In genomic region chr5:168304349-168304748, GRCh38 we compare ENCODE assay signal across 28 cellular contexts.
"Had no signal": no experiment of that assay in that cellular context is flagged by ENCODE, and none has a peak within 500 bp of the region (broad histone marks: within the 10 kb centered on the region; RNA-seq: fewer than 3 reads in every experiment).

No MANE protein-coding gene starts in this region.

- H3K36me3 Mint-ChIP-seq: memory B cell; naive B cell; stimulated activated memory B cell treated with anti-CD40 and anti-IgM and Interleukin-4, amounts not matched to agents 10 μg/mL and 1 μg/mL and 100 μg/mL, for 72 hours had no signal

- H3K4me1 Mint-ChIP-seq: memory B cell; naive B cell; stimulated activated memory B cell treated with anti-CD40 and anti-IgM and Interleukin-4, amounts not matched to agents 10 μg/mL and 1 μg/mL and 100 μg/mL, for 72 hours had no signal

- H3K36me3 ChIP-seq: esophagus muscularis mucosa, gastrocnemius medialis, heart right ventricle, spleen, transverse colon had no signal

- H3K4me3 Mint-ChIP-seq: dendritic cell treated with granulocyte-macrophage colony-stimulating factor and Interleukin-4, amounts not matched to agents 40 ng/mL and 50 ng/mL, for 4 days; effector memory CD8-positive, alpha-beta T cell; memory B cell; naive B cell; nephron; stimulated activated memory B cell treated with anti-CD40 and anti-IgM and Interleukin-4, amounts not matched to agents 10 μg/mL and 1 μg/mL and 100 μg/mL, for 72 hours; stimulated activated naive CD8-positive, alpha-beta T cell treated with anti-CD3 and anti-CD28 coated beads, Interleukin-15, Interleukin-2, amounts not matched to agents 100 ng/mL and 50 ng/mL, for 24 hours had no signal

- H3K9me3 ChIP-seq: esophagus muscularis mucosa, gastrocnemius medialis, heart right ventricle, psoas muscle, spleen, testis, transverse colon had no signal

- H3K27ac Mint-ChIP-seq: dendritic cell treated with granulocyte-macrophage colony-stimulating factor and Interleukin-4, amounts not matched to agents 40 ng/mL and 50 ng/mL, for 4 days; effector memory CD8-positive, alpha-beta T cell; memory B cell; naive B cell; stimulated activated memory B cell treated with anti-CD40 and anti-IgM and Interleukin-4, amounts not matched to agents 10 μg/mL and 1 μg/mL and 100 μg/mL, for 72 hours; stimulated activated naive CD8-positive, alpha-beta T cell treated with anti-CD3 and anti-CD28 coated beads, Interleukin-15, Interleukin-2, amounts not matched to agents 100 ng/mL and 50 ng/mL, for 24 hours had no signal

- H3K4me3 ChIP-seq: esophagus muscularis mucosa, gastrocnemius medialis, heart right ventricle, psoas muscle, spleen, testis, transverse colon had no signal

- H3K9me3 Mint-ChIP-seq: dendritic cell treated with granulocyte-macrophage colony-stimulating factor and Interleukin-4, amounts not matched to agents 40 ng/mL and 50 ng/mL, for 4 days; effector memory CD8-positive, alpha-beta T cell; memory B cell; nephron; stimulated activated memory B cell treated with anti-CD40 and anti-IgM and Interleukin-4, amounts not matched to agents 10 μg/mL and 1 μg/mL and 100 μg/mL, for 72 hours; stimulated activated naive CD8-positive, alpha-beta T cell treated with anti-CD3 and anti-CD28 coated beads, Interleukin-15, Interleukin-2, amounts not matched to agents 100 ng/mL and 50 ng/mL, for 24 hours had no signal

- H2AFZ ChIP-seq: parathyroid adenoma had no signal

- ATAC-seq: effector memory CD8-positive, alpha-beta T cell; gastrocnemius medialis; heart right ventricle; left cardiac atrium; left ventricle myocardium superior; psoas muscle; sciatic nerve; stimulated activated memory B cell treated with anti-CD40 and anti-IgM and Interleukin-4, amounts not matched to agents 10 μg/mL and 1 μg/mL and 100 μg/mL, for 72 hours had no signal

- H3K27ac ChIP-seq: epithelial cell of prostate, esophagus muscularis mucosa, gastrocnemius medialis, heart right ventricle, parathyroid adenoma, psoas muscle, spleen, testis, transverse colon had no signal

- H3K27me3 Mint-ChIP-seq: stimulated activated naive CD8-positive, alpha-beta T cell treated with anti-CD3 and anti-CD28 coated beads, Interleukin-15, Interleukin-2, amounts not matched to agents 100 ng/mL and 50 ng/mL, for 24 hours had no signal

- H3K4me1 ChIP-seq: esophagus muscularis mucosa, gastrocnemius medialis, heart right ventricle, parathyroid adenoma, psoas muscle, spleen, testis had no signal

- FAIRE-seq: colon, urothelium cell line had no signal

- H3K27me3 ChIP-seq: esophagus muscularis mucosa, gastrocnemius medialis, spleen, testis, transverse colon had no signal

- H3K9ac ChIP-seq: parathyroid adenoma had no signal

- DNase-seq: cerebellar nuclear complex; effector memory CD8-positive, alpha-beta T cell; gastrocnemius medialis; heart right ventricle; islet precursor cell; left cardiac atrium; left ventricle myocardium superior; midbrain; naive B cell; psoas muscle; retina; stimulated activated CD4-positive, alpha-beta T cell treated with anti-CD3 and anti-CD28 coated beads, Interleukin-15, amount 100 ng/mL, for 24 hours; stimulated activated CD4-positive, alpha-beta T cell treated with anti-CD3 and anti-CD28 coated beads, Interleukin-1b, Interleukin-23, amount 100 ng/mL, for 48 hours; stimulated activated CD4-positive, alpha-beta T cell treated with anti-CD3 and anti-CD28 coated beads, Interleukin-4, amount 100 ng/mL, for 24 hours; testis; transverse colon had no signal
